8 cellular contexts compared by ENCODE assay signal in the genomic region with DNA sequence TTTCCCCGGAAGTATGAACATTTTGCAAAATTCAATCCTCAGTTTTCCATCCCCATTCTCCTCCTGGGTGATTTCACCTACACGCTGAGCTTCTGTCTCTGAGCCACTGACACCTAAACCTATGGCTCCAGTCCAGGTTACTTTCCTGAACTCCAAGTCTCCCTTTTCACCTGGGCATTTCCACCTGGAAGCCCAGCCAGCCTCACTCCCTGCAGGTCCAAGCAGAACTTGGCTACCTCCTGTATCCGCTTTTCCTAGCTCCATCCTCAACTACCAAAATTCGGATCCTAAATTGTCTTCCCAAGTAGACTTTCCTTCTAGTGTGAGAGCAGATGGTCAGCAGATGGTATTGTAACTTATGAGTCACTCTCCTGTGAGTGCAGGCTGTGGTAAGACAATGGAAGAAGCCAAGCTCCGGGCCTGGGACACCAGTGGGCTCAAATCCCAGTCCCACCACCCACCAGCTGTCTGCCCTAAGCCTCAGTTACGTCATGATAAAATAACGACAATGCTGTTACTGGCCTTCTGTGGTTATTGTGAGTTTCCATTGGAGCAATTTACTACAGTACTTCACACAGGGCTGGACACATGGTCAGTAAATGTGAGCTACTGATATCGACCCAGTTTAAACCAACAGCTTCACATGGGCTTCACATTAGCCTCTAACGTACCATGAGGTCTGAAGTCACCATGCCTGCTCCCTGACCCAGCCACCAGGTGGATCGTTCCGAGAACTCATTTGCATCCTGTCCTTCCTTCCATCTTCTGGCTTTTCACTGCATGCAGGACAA. TPM values are rescaled to one million over a fixed set of nuclear protein-coding genes. Genes with fewer than 3 reads are reported as not detected.
A peak's percentile ranks its signal among the peaks of the same experiment; 100 is the strongest.
DNase-seq lines count a peak whose midpoint lies in the region; ATAC-seq lines count a peak whose summit lies in the region.

No MANE protein-coding gene starts in this region.

- DNase-seq in HS-5 (ENCODE audit: low read depth), result peak; percentile 97
- no peak for DNase-seq in T-helper 17 cell
- peak; percentile 49 for DNase-seq in glomerular visceral epithelial cell (ENCODE audit: extremely low spot score)
- DNase-seq in stimulated activated naive CD8-positive, alpha-beta T cell treated with anti-CD3 and anti-CD28 coated beads, Interleukin-15, amount 100 ng/mL, for 72 hours, result no peak
- DNase-seq in effector CD4-positive, alpha-beta T cell, result no peak
- DNase-seq in SIG-M5 treated with dmso at 0.1 percent for 504 hours (lab: John Stamatoyannopoulos, UW; ENCODE audit: unreplicated experiment), result no peak
- DNase-seq in HuH-7.5 (ENCODE audit: low spot score), result no peak

- H3K27me3 Mint-ChIP-seq in T-helper 17 cell, result no peaks in the 10 kb centered on the region
- H3K27me3 Mint-ChIP-seq in stimulated activated naive CD8-positive, alpha-beta T cell treated with anti-CD3 and anti-CD28 coated beads, Interleukin-15, amount 100 ng/mL, for 72 hours, result no peaks in the 10 kb centered on the region

- H3K4me1 Mint-ChIP-seq in T-helper 17 cell, result peaks cover 15% of the 10 kb centered on the region
- peaks cover 37% of the 10 kb centered on the region for H3K4me1 Mint-ChIP-seq in stimulated activated naive CD8-positive, alpha-beta T cell treated with anti-CD3 and anti-CD28 coated beads, Interleukin-15, amount 100 ng/mL, for 72 hours

- no peak overlapping the region for H3K4me3 Mint-ChIP-seq in T-helper 17 cell
- no peak overlapping the region for H3K4me3 Mint-ChIP-seq in stimulated activated naive CD8-positive, alpha-beta T cell treated with anti-CD3 and anti-CD28 coated beads, Interleukin-15, amount 100 ng/mL, for 72 hours

- peaks cover 4% of the 10 kb centered on the region for H3K36me3 Mint-ChIP-seq in T-helper 17 cell (ENCODE audit: low read depth)

- no peak for ATAC-seq in T-helper 17 cell
- no peak for ATAC-seq in stimulated activated naive CD8-positive, alpha-beta T cell treated with anti-CD3 and anti-CD28 coated beads, Interleukin-15, amount 100 ng/mL, for 72 hours
- no peak for ATAC-seq in GM18867 (IDR thresholded peaks at IDR 0.05; ENCODE audit: unreplicated experiment)

- H3K27ac Mint-ChIP-seq in T-helper 17 cell, result peak overlapping the region; percentile 70
- H3K27ac Mint-ChIP-seq in stimulated activated naive CD8-positive, alpha-beta T cell treated with anti-CD3 and anti-CD28 coated beads, Interleukin-15, amount 100 ng/mL, for 72 hours, result peak overlapping the region; percentile 4 to 13

- no peaks in the 10 kb centered on the region for H3K9me3 ChIP-seq in T-helper 17 cell (ENCODE audit: control insufficient read depth, low read length, poor library complexity, severe bottlenecking)

- no peaks in the 10 kb centered on the region for H3K9me3 Mint-ChIP-seq in stimulated activated naive CD8-positive, alpha-beta T cell treated with anti-CD3 and anti-CD28 coated beads, Interleukin-15, amount 100 ng/mL, for 72 hours

RNA-seq across cellular contexts. Expression of a gene that starts 33.3 kb away (rescaled TPM):
- 10 to 100 TPM; 15.5 to 22.7 TPM for total RNA-seq in T-helper 17 cell

Comparison
In these comparisons a context has a peak if more than half of its experiments do, and no peak if none do; other contexts are left out.
1. DNase-seq: peak in HS-5 (single experiment) and glomerular visceral epithelial cell (single experiment); none in T-helper 17 cell (0 of 3), stimulated activated naive CD8-positive, alpha-beta T cell treated with anti-CD3 and anti-CD28 coated beads, Interleukin-15, amount 100 ng/mL, for 72 hours (0 of 2), effector CD4-positive, alpha-beta T cell (single experiment), SIG-M5 treated with dmso at 0.1 percent for 504 hours (single experiment) and HuH-7.5 (single experiment).